In genomic region chr3:87318609-87319008, GRCh38 we compare ENCODE assay signal across 26 cellular contexts. TPM values are rescaled to one million over a fixed set of nuclear protein-coding genes. Genes with fewer than 3 reads are reported as not detected.
DNase-seq lines count a peak whose midpoint lies in the region; FAIRE-seq and TF ChIP-seq lines count a peak whose summit lies in the region.
"Had no signal": no experiment of that assay in that cellular context is flagged by ENCODE, and none has a peak within 500 bp of the region (broad histone marks: within the 10 kb centered on the region; RNA-seq: fewer than 3 reads in every experiment).

No MANE protein-coding gene starts in this region.

- H3K4me3 Mint-ChIP-seq in nephron = no peak overlapping the region
- H3K4me3 Mint-ChIP-seq: activated CD8-positive, alpha-beta memory T cell treated with anti-CD3 and anti-CD28 coated beads, Interleukin-2, amount 10 ng/mL, durations not matched to agents 7 days and 5 days; activated naive CD8-positive, alpha-beta T cell treated with anti-CD3 and anti-CD28 coated beads, Interleukin-2, amount 10 ng/mL, durations not matched to agents 7 days and 5 days; CD4-positive, alpha-beta T cell; dendritic cell treated with granulocyte-macrophage colony-stimulating factor and Interleukin-4, amounts not matched to agents 40 ng/mL and 50 ng/mL, for 4 days; memory B cell; naive B cell had no signal

- TF ChIP-seq CTCF in bronchial epithelial cell (IDR thresholded peaks at IDR 0.05; ENCODE audit: insufficient read depth, low read length, severe bottlenecking) (no peak), nephron (IDR thresholded peaks at IDR 0.05; ENCODE audit: unreplicated experiment in 3 of 3) (no peak)

- FAIRE-seq in bronchial epithelial cell (lab: Jason Lieb, UNC) = no peak
- FAIRE-seq: kidney had no signal

- H3K27ac Mint-ChIP-seq in nephron = peak overlapping the region; percentile 35 to 88 (median 82)
- H3K27ac Mint-ChIP-seq: activated CD8-positive, alpha-beta memory T cell treated with anti-CD3 and anti-CD28 coated beads, Interleukin-2, amount 10 ng/mL, durations not matched to agents 7 days and 5 days; activated naive CD8-positive, alpha-beta T cell treated with anti-CD3 and anti-CD28 coated beads, Interleukin-2, amount 10 ng/mL, durations not matched to agents 7 days and 5 days; CD4-positive, alpha-beta T cell; dendritic cell treated with granulocyte-macrophage colony-stimulating factor and Interleukin-4, amounts not matched to agents 40 ng/mL and 50 ng/mL, for 4 days; memory B cell; naive B cell had no signal

- H3K9me3 Mint-ChIP-seq in nephron = peaks cover 10% of the 10 kb centered on the region
- H3K9me3 Mint-ChIP-seq: activated naive CD8-positive, alpha-beta T cell treated with anti-CD3 and anti-CD28 coated beads, Interleukin-2, amount 10 ng/mL, durations not matched to agents 7 days and 5 days; CD4-positive, alpha-beta T cell; dendritic cell treated with granulocyte-macrophage colony-stimulating factor and Interleukin-4, amounts not matched to agents 40 ng/mL and 50 ng/mL, for 4 days; memory B cell; naive B cell had no signal

- H3K27me3 Mint-ChIP-seq in nephron (ENCODE audit: low read depth) = no peaks in the 10 kb centered on the region
- H3K27me3 Mint-ChIP-seq: dendritic cell treated with granulocyte-macrophage colony-stimulating factor and Interleukin-4, amounts not matched to agents 40 ng/mL and 50 ng/mL, for 4 days had no signal

- H3K4me3 ChIP-seq in bronchial epithelial cell (ENCODE audit: low read depth, low read length) = no peak overlapping the region
- H3K4me3 ChIP-seq: cardiac muscle cell, ovary, tibial artery had no signal

- H3K36me3 Mint-ChIP-seq in nephron (ENCODE audit: low read depth) = no peaks in the 10 kb centered on the region
- H3K36me3 Mint-ChIP-seq: activated CD8-positive, alpha-beta memory T cell treated with anti-CD3 and anti-CD28 coated beads, Interleukin-2, amount 10 ng/mL, durations not matched to agents 7 days and 5 days; activated naive CD8-positive, alpha-beta T cell treated with anti-CD3 and anti-CD28 coated beads, Interleukin-2, amount 10 ng/mL, durations not matched to agents 7 days and 5 days; memory B cell; naive B cell had no signal

- H3K27me3 ChIP-seq in bronchial epithelial cell (ENCODE audit: control insufficient read depth, insufficient read depth, low read length) = no peaks in the 10 kb centered on the region
- H3K27me3 ChIP-seq: ovary, tibial artery had no signal

- H3K4me1 Mint-ChIP-seq in nephron = peaks cover 33% of the 10 kb centered on the region
- H3K4me1 Mint-ChIP-seq: activated CD8-positive, alpha-beta memory T cell treated with anti-CD3 and anti-CD28 coated beads, Interleukin-2, amount 10 ng/mL, durations not matched to agents 7 days and 5 days; activated naive CD8-positive, alpha-beta T cell treated with anti-CD3 and anti-CD28 coated beads, Interleukin-2, amount 10 ng/mL, durations not matched to agents 7 days and 5 days; memory B cell; naive B cell had no signal

- no peaks in the 10 kb centered on the region for H3K36me3 ChIP-seq in bronchial epithelial cell (ENCODE audit: control insufficient read depth, insufficient read depth, low read length)
- H3K36me3 ChIP-seq: cardiac muscle cell, ovary, tibial artery had no signal

- DNase-seq in COLO829 (ENCODE audit: low spot score) (peak; percentile 23), LoVo (ENCODE audit: low spot score) (peak; percentile 27), bronchial epithelial cell (ENCODE audit: low read depth) (peak; percentile 15), DMS79 (lab: John Stamatoyannopoulos, UW) (no peak), NCI-H1092 treated with DMSO at 0.1 percent for 48 hours (lab: John Stamatoyannopoulos, UW) (no peak), GM19238 (ENCODE audit: insufficient read length, low spot score) (no peak), NCI-H1694 treated with DMSO at 0.1 percent for 48 hours (lab: John Stamatoyannopoulos, UW) (no peak)
- DNase-seq: activated CD4-positive, alpha-beta T cell treated with anti-CD3 and anti-CD28 coated beads for 48 hours; activated CD8-positive, alpha-beta memory T cell treated with anti-CD3 and anti-CD28 coated beads, Interleukin-2, amount 10 ng/mL, durations not matched to agents 7 days and 5 days; activated naive CD8-positive, alpha-beta T cell treated with anti-CD3 and anti-CD28 coated beads, Interleukin-2, amount 10 ng/mL, durations not matched to agents 7 days and 5 days; CD4-positive, alpha-beta T cell; DND-41; Karpas-422; kidney; naive B cell; NCI-H1048; ovary; SIG-M5; stimulated activated naive CD4-positive, alpha-beta T cell treated with Interleukin-2 at 50 U/mL for 16 hours; T-helper 1 cell; tibial artery had no signal

RNA-seq across cellular contexts. Expression of gene POU1F1, which starts 42.2 kb away (rescaled TPM):
- not detected in 2 replicates for total RNA-seq in bronchial epithelial cell
- total RNA-seq: activated CD8-positive, alpha-beta memory T cell treated with anti-CD3 and anti-CD28 coated beads, Interleukin-2, amount 10 ng/mL, durations not matched to agents 7 days and 5 days; activated naive CD8-positive, alpha-beta T cell treated with anti-CD3 and anti-CD28 coated beads, Interleukin-2, amount 10 ng/mL, durations not matched to agents 7 days and 5 days; cardiac muscle cell; CD4-positive, alpha-beta T cell; kidney; ovary; skeletal muscle tissue had no signal

Comparison
In these comparisons a context has a peak if more than half of its experiments do, and no peak if none do; other contexts are left out.
1. DNase-seq: peak in COLO829 (single experiment), LoVo (single experiment) and bronchial epithelial cell (single experiment); none in DMS79 (single experiment), NCI-H1092 treated with DMSO at 0.1 percent for 48 hours (single experiment), GM19238 (single experiment) and NCI-H1694 treated with DMSO at 0.1 percent for 48 hours (single experiment).